ENCODE assay signal across 11 cellular contexts in genomic region chr9:121398374-121398773, GRCh38. TPM values are rescaled to one million over a fixed set of nuclear protein-coding genes. Genes with fewer than 3 reads are reported as not detected.
DNase-seq lines count a peak whose midpoint lies in the region; ATAC-seq and TF ChIP-seq lines count a peak whose summit lies in the region.
"Had no signal": no experiment of that assay in that cellular context is flagged by ENCODE, and none has a peak within 500 bp of the region (broad histone marks: within the 10 kb centered on the region; RNA-seq: fewer than 3 reads in every experiment).

No MANE protein-coding gene starts in this region.

- no peaks in the 10 kb centered on the region for H3K9me3 Mint-ChIP-seq in MCF 10A (ENCODE audit: unreplicated experiment)

- peak overlapping the region; percentile 52 for H3K27ac Mint-ChIP-seq in MCF 10A (ENCODE audit: low read depth, unreplicated experiment)

- CTCF ChIA-PET in MCF 10A (lab: Yijun Ruan, JAX) (interaction anchor here (0.5 to 7.8 kb wide), 21 partner anchors 11 to 638 kb away, joined by 3 to 152 read pairs (median 6); no protein-coding TSS in a partner anchor), OCI-LY7 (lab: Charles Lee; ENCODE audit: unreplicated experiment) (interaction anchor here (0.9 kb wide), 1 partner anchor 78 kb away, joined by 3 read pairs; no protein-coding TSS in a partner anchor)

- intact Hi-C loops in MCF 10A (cut with micrococcal nuclease): loop anchor here (1.0 kb wide), 2 partner anchors 22 to 49 kb away; no protein-coding TSS in a partner anchor
- intact Hi-C loops in OCI-LY7 (cut with micrococcal nuclease; ENCODE audit: unreplicated experiment): no loop called here
- intact Hi-C loops in esophagus muscularis mucosa (cut with DNase I): no loop called here

- H3K4me1 Mint-ChIP-seq in MCF 10A (ENCODE audit: insufficient read depth, unreplicated experiment): peaks cover 29% of the 10 kb centered on the region

- H3K9me2 ChIP-seq in OCI-LY7 (ENCODE audit: insufficient read depth, low read length): no peaks in the 10 kb centered on the region

- TF ChIP-seq POLR2A in esophagus muscularis mucosa (IDR thresholded peaks at IDR 0.05; ENCODE audit: low read depth): no peak

- H3K27ac ChIP-seq in OCI-LY7 (ENCODE audit: low read depth, low read length, poor library complexity, severe bottlenecking): no peak overlapping the region
- no peak overlapping the region for H3K27ac ChIP-seq in esophagus muscularis mucosa (replicated peaks in 1 of 4)
- H3K27ac ChIP-seq: C4-2B, VCaP had no signal

- DNase-seq in AG10803 (ENCODE audit: low read depth) (peak; percentile 99), MG63 (peak; percentile 83), MCF 10A (ENCODE audit: unreplicated experiment) (peak; percentile 91), kidney tubule cell (ENCODE audit: low spot score) (peak; percentile 78), OCI-LY7 (ENCODE audit: low spot score) (no peak), esophagus muscularis mucosa (ENCODE audit: extremely low spot score) (no peak)

- H3K27me3 ChIP-seq in MG63: no peaks in the 10 kb centered on the region
- no peaks in the 10 kb centered on the region for H3K27me3 ChIP-seq in esophagus muscularis mucosa

- no peaks in the 10 kb centered on the region for H3K36me3 ChIP-seq in MG63
- H3K36me3 ChIP-seq in OCI-LY7 (ENCODE audit: insufficient read depth, low read length): no peaks in the 10 kb centered on the region
- H3K36me3 ChIP-seq in esophagus muscularis mucosa: no peaks in the 10 kb centered on the region

- H3K4me3 Mint-ChIP-seq in MCF 10A (ENCODE audit: unreplicated experiment): peak overlapping the region; percentile 12

- ATAC-seq in HG03354 (IDR thresholded peaks at IDR 0.05; ENCODE audit: poor library complexity, severe bottlenecking, unreplicated experiment) (no peak), HG03159 (IDR thresholded peaks at IDR 0.05; ENCODE audit: unreplicated experiment) (no peak)
- ATAC-seq: left lobe of liver had no signal

- H3K27me3 Mint-ChIP-seq in MCF 10A (ENCODE audit: insufficient read depth, unreplicated experiment): no peaks in the 10 kb centered on the region

- TF ChIP-seq CTCF in AG10803 (conservative IDR thresholded peaks at IDR 0.05; ENCODE audit: low read length) (no peak), MCF 10A (IDR thresholded peaks at IDR 0.05; ENCODE audit: unreplicated experiment) (no peak), OCI-LY7 (conservative IDR thresholded peaks at IDR 0.05; ENCODE audit: low read length) (no peak), esophagus muscularis mucosa (IDR thresholded peaks at IDR 0.05) (no peak)

- POLR2A ChIA-PET in MCF 10A (lab: Yijun Ruan, JAX) (interaction anchor here (0.7 to 4.0 kb wide), 24 partner anchors 11 to 605 kb away, joined by 3 to 77 read pairs (median 6); partner anchors contain the start of genes FBXW2 and GSN), OCI-LY7 (lab: Charles Lee) (no interaction called here)

- H3K4me1 ChIP-seq in OCI-LY7 (ENCODE audit: insufficient read depth, low read length, poor library complexity, severe bottlenecking): no peaks in the 10 kb centered on the region
- H3K4me1 ChIP-seq in esophagus muscularis mucosa: peaks cover 0 to 9% (median 2%) of the 10 kb centered on the region in 4 donors

- H3K79me2 ChIP-seq in OCI-LY7 (ENCODE audit: insufficient read depth, low read depth, low read length): no peaks in the 10 kb centered on the region

- 64% methylated on average over 5 of the region's 5 CpGs for WGBS in esophagus muscularis mucosa

- no peak for TF ChIP-seq EP300 in esophagus muscularis mucosa (IDR thresholded peaks at IDR 0.05)

- no peak overlapping the region for H3K4me2 ChIP-seq in OCI-LY7 (ENCODE audit: low read length)

- BruUV-seq in MCF 10A (replicated peaks; lab: Mats Ljungman, UMichigan): no TSS peak
- no TSS peak for BruUV-seq in OCI-LY7 (replicated peaks; lab: Mats Ljungman, UMichigan)

- H4K20me1 ChIP-seq in OCI-LY7 (ENCODE audit: insufficient read depth, low read length): no peaks in the 10 kb centered on the region

- H3K9me3 ChIP-seq in MG63: peaks cover 12% of the 10 kb centered on the region
- no peaks in the 10 kb centered on the region for H3K9me3 ChIP-seq in OCI-LY7 (ENCODE audit: low read length)
- H3K9me3 ChIP-seq in esophagus muscularis mucosa: no peaks in the 10 kb centered on the region

- H3K4me3 ChIP-seq in AG10803 (ENCODE audit: low read length) (no peak overlapping the region), MG63 (no peak overlapping the region), OCI-LY7 (ENCODE audit: low read depth, low read length, poor library complexity, severe bottlenecking) (no peak overlapping the region), esophagus muscularis mucosa (no peak overlapping the region)

- H3K36me3 Mint-ChIP-seq in MCF 10A (ENCODE audit: insufficient read depth, unreplicated experiment): no peaks in the 10 kb centered on the region

- no peak overlapping the region for H2AFZ ChIP-seq in OCI-LY7 (ENCODE audit: low read length)

RNA-seq across cellular contexts. Expression of gene STOM, which starts 28.3 kb away (rescaled TPM):
- total RNA-seq in MG63 (2014; rRNA removed; shearing (Covaris generic); ENCODE audit: low replicate concordance): 108 and 114 TPM in 2 replicates
- 200 and 231 TPM in 2 replicates for total RNA-seq in MCF 10A (2022)
- total RNA-seq in OCI-LY7 (2014; rRNA removed; shearing (Covaris generic)): 3.3 and 5.7 TPM in 2 replicates
- 7.3 and 8.1 TPM in 2 replicates for total RNA-seq in OCI-LY7 (2022)
- 100 to 1,000 TPM; 250 to 554 (median 444) TPM for total RNA-seq in esophagus muscularis mucosa

Comparison
In these comparisons a context has a peak if more than half of its experiments do, and no peak if none do; other contexts are left out.
1. DNase-seq: peak in AG10803 (single experiment), MG63 (single experiment), MCF 10A (single experiment) and kidney tubule cell (single experiment); none in OCI-LY7 (single experiment) and esophagus muscularis mucosa (single experiment).
2. RNA of gene STOM, which starts 28.3 kb away (total RNA-seq): 250 to 554 TPM in esophagus muscularis mucosa, 200 to 231 TPM in MCF 10A and 108 to 114 TPM in MG63; 3.3 to 8.1 TPM in OCI-LY7; every median in the first group is over 10 times any median in the second.